Comparison of ENCODE assay signal across 9 cellular contexts in the genomic region with DNA sequence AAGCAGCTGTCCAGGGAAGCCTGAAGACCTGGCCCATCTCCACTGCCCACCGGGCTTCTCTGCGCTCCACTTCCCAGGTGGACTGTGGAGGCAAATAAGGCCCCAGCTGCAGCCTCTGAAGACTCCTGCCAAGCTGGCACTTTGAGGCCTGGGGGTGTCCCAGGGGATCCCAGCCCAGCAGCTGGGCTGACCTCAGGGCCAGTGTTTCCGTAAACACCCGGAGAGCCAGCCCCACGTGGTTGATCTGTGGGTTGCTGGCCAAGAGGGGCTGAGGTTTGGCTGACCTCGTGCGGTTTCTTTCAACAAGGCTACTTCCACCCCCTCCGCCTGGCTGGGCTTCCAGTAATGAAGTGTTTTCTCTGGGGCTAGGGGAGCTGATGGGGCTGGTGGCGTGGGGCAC. TPM values are rescaled to one million over a fixed set of nuclear protein-coding genes. Genes with fewer than 3 reads are reported as not detected.
DNase-seq lines count a peak whose midpoint lies in the region; ATAC-seq and TF ChIP-seq lines count a peak whose summit lies in the region.
"Had no signal": no experiment of that assay in that cellular context is flagged by ENCODE, and none has a peak within 500 bp of the region (broad histone marks: within the 10 kb centered on the region; RNA-seq: fewer than 3 reads in every experiment).

No MANE protein-coding gene starts in this region.

- no peaks in the 10 kb centered on the region for H3K36me3 Mint-ChIP-seq in type B pancreatic cell

- H3K27ac ChIP-seq in esophagus muscularis mucosa (replicated peaks in 1 of 4): peak overlapping the region; percentile 82 to 91 (median 84)

- H3K27ac Mint-ChIP-seq in type B pancreatic cell: no peak overlapping the region
- H3K27ac Mint-ChIP-seq: stimulated activated naive CD8-positive, alpha-beta T cell treated with anti-CD3 and anti-CD28 coated beads, Interleukin-15, Interleukin-2, amounts not matched to agents 100 ng/mL and 50 ng/mL, for 24 hours had no signal

- no peaks in the 10 kb centered on the region for H3K9me3 Mint-ChIP-seq in type B pancreatic cell
- H3K9me3 Mint-ChIP-seq: stimulated activated naive CD8-positive, alpha-beta T cell treated with anti-CD3 and anti-CD28 coated beads, Interleukin-15, Interleukin-2, amounts not matched to agents 100 ng/mL and 50 ng/mL, for 24 hours had no signal

- no peak for TF ChIP-seq CTCF in esophagus muscularis mucosa (IDR thresholded peaks at IDR 0.05)
- TF ChIP-seq CTCF in omental fat pad (IDR thresholded peaks at IDR 0.05): no peak
- TF ChIP-seq CTCF in type B pancreatic cell (conservative IDR thresholded peaks at IDR 0.05): no peak

- no peaks in the 10 kb centered on the region for H3K27me3 Mint-ChIP-seq in type B pancreatic cell
- H3K27me3 Mint-ChIP-seq: stimulated activated naive CD8-positive, alpha-beta T cell treated with anti-CD3 and anti-CD28 coated beads, Interleukin-15, Interleukin-2, amounts not matched to agents 100 ng/mL and 50 ng/mL, for 24 hours had no signal

- H3K4me3 ChIP-seq in MG63 (no peak overlapping the region), esophagus muscularis mucosa (no peak overlapping the region)

- no peak overlapping the region for H3K4me3 Mint-ChIP-seq in type B pancreatic cell
- H3K4me3 Mint-ChIP-seq: stimulated activated naive CD8-positive, alpha-beta T cell treated with anti-CD3 and anti-CD28 coated beads, Interleukin-15, Interleukin-2, amounts not matched to agents 100 ng/mL and 50 ng/mL, for 24 hours had no signal

- intact Hi-C loops in esophagus muscularis mucosa (cut with DNase I): no loop called here

- WGBS in esophagus muscularis mucosa: 60% methylated on average over 1 of the region's 9 CpGs

- peak; percentile 92 for DNase-seq in GM03348 (ENCODE audit: low spot score)
- DNase-seq in MG63: peak; percentile 97
- peak; percentile 94 for DNase-seq in esophagus muscularis mucosa (ENCODE audit: extremely low spot score)
- no peak for DNase-seq in omental fat pad (ENCODE audit: low spot score)
- DNase-seq in kidney glomerular epithelial cell (lab: John Stamatoyannopoulos, UW): no peak
- no peak for DNase-seq in activated CD4-positive, CD25-positive, alpha-beta regulatory T cell (lab: John Stamatoyannopoulos, UW)
- DNase-seq in type B pancreatic cell (ENCODE audit: extremely low spot score, unreplicated experiment): no peak

- H3K27me3 ChIP-seq in MG63 (no peaks in the 10 kb centered on the region), esophagus muscularis mucosa (no peaks in the 10 kb centered on the region)

- H3K4me1 ChIP-seq in esophagus muscularis mucosa: peaks cover 34 to 87% (median 74%) of the 10 kb centered on the region in 4 donors

- peak; percentile 55 for ATAC-seq in omental fat pad (ENCODE audit: low FRiP score)
- no peak for ATAC-seq in HG02885 (IDR thresholded peaks at IDR 0.05; ENCODE audit: poor library complexity, unreplicated experiment)

- H3K4me1 Mint-ChIP-seq in type B pancreatic cell (ENCODE audit: unreplicated experiment): peaks cover 18% of the 10 kb centered on the region

- H3K9me3 ChIP-seq in MG63: no peaks in the 10 kb centered on the region
- H3K9me3 ChIP-seq in esophagus muscularis mucosa: no peaks in the 10 kb centered on the region

- H3K36me3 ChIP-seq in MG63 (no peaks in the 10 kb centered on the region), esophagus muscularis mucosa (no peaks in the 10 kb centered on the region)

- no peak for TF ChIP-seq POLR2A in esophagus muscularis mucosa (IDR thresholded peaks at IDR 0.05; ENCODE audit: low read depth)

- no peak for TF ChIP-seq EP300 in esophagus muscularis mucosa (IDR thresholded peaks at IDR 0.05)

RNA-seq across cellular contexts. Expression of a gene that starts 12.4 kb away (rescaled TPM):
- 0.07 TPM in 1 of 2 replicates, not detected in the other for total RNA-seq in MG63 (2014; rRNA removed; shearing (Covaris generic); ENCODE audit: low replicate concordance)
- total RNA-seq in esophagus muscularis mucosa (100 to 1,000 TPM; 350 to 833 (median 456) TPM), omental fat pad (10 to 100 TPM; 25.9 to 81.7 (median 61.3) TPM), type B pancreatic cell (ENCODE audit: low replicate concordance) (not detected in 2 replicates)

RNA-seq across cellular contexts. Expression of a gene that starts 42.9 kb away (rescaled TPM):
- not detected in 2 replicates for total RNA-seq in MG63 (2014; rRNA removed; shearing (Covaris generic); ENCODE audit: low replicate concordance)
- 1 to 10 TPM; 3.6 to 5.6 (median 5.0) TPM for total RNA-seq in esophagus muscularis mucosa
- 10 to 100 TPM in 1 of 4 donors, 1 to 10 TPM in 3; 6.3 to 10.0 (median 9.0) TPM for total RNA-seq in omental fat pad
- total RNA-seq in type B pancreatic cell (ENCODE audit: low replicate concordance): 0.31 and 0.36 TPM in 2 replicates

RNA-seq across cellular contexts. Expression of a gene that starts 51.3 kb away (rescaled TPM):
- total RNA-seq in MG63 (2014; rRNA removed; shearing (Covaris generic); ENCODE audit: low replicate concordance): 28.4 and 41.4 TPM in 2 replicates
- total RNA-seq in esophagus muscularis mucosa (10 to 100 TPM in 3 of 4 donors, 1 to 10 TPM in 1; 9.6 to 18.4 (median 13.4) TPM), omental fat pad (10 to 100 TPM; 11.5 to 62.6 (median 15.4) TPM), type B pancreatic cell (ENCODE audit: low replicate concordance) (7.5 and 15.1 TPM in 2 replicates)

Comparison
In these comparisons a context has a peak if more than half of its experiments do, and no peak if none do; other contexts are left out.
1. DNase-seq: peak in GM03348 (single experiment), MG63 (single experiment) and esophagus muscularis mucosa (single experiment); none in omental fat pad (single experiment), kidney glomerular epithelial cell (single experiment), activated CD4-positive, CD25-positive, alpha-beta regulatory T cell (0 of 4) and type B pancreatic cell (single experiment).
2. RNA of a gene that starts 12.4 kb away (total RNA-seq): 350 to 833 TPM in esophagus muscularis mucosa and 25.9 to 81.7 TPM in omental fat pad; 0.07 TPM in MG63 and not detected in type B pancreatic cell; every median in the first group is over 10 times any median in the second.